1 cellular context compared by ENCODE assay signal in the genomic region with DNA sequence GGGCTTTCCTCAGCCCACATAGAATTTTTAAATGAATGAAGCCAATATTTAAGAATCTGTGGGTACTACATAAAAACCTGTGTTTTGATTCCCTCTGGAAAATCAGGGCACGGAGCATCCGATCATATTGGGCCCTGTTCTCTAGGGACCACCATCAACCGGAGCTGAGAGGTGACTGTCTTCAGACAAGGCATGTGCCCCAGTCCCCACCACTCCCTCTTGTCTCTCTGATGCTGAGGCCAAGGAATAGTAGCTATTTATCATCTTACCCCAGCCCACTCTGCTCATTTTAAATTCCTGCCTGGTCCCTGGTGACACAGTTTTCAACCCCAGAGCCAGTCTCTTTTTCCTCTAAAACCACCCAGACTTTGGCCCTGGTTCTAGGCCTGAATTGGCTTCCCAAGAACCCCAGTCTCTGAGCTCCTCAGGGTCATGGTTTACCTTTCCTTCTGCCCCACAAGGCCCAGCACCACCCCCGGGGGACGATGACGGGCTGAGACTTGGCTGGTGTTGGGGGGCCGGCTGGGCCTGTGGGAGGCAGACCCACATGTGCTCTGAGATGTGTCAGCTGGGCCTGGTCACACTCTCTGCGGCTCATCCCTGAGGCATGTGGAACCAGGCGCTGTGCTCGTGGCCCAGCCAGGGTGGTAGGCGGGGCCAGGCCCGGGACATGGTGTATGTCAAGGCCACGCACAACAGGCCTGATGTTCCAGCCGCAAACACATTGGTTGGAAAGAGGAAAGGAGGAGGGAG.
TF ChIP-seq lines count a peak whose summit lies in the region.

No MANE protein-coding gene starts in this region.

TF ChIP-seq in HepG2, 621 proteins besides CTCF, POLR2A, EP300 and RAD21 (continued from another document and continues in another):
- TF ChIP-seq ZNF136 (CRISPR knock-in tag; IDR thresholded peaks at IDR 0.05; ENCODE audit: low read depth) (no peak), PCBP1 (IDR thresholded peaks at IDR 0.05; ENCODE audit: borderline replicate concordance, low read depth, low read length) (no peak), MTF1 (CRISPR knock-in tag; IDR thresholded peaks at IDR 0.05) (peak; percentile 93; the same call in 1 of the 2 replicates), JUNB (CRISPR knock-in tag; IDR thresholded peaks at IDR 0.05; ENCODE audit: borderline replicate concordance) (peak; percentile 77; the same call in 1 of the 2 replicates), SMAD3 (CRISPR knock-in tag; IDR thresholded peaks at IDR 0.05) (peak; percentile 91), ZNF605 (CRISPR knock-in tag; IDR thresholded peaks at IDR 0.05) (no peak; the same call in 1 of the 2 replicates), ZNF772 (CRISPR knock-in tag; IDR thresholded peaks at IDR 0.05) (peak; percentile 97), HOXA3 (CRISPR knock-in tag; IDR thresholded peaks at IDR 0.05) (peak; percentile 97), ZNF563 (CRISPR knock-in tag; IDR thresholded peaks at IDR 0.05) (peak; percentile 100), MYC (CRISPR knock-in tag; IDR thresholded peaks at IDR 0.05; ENCODE audit: borderline replicate concordance) (peak; percentile 100), RFX1 (IDR thresholded peaks at IDR 0.05) (no peak), NR3C1 (CRISPR knock-in tag; IDR thresholded peaks at IDR 0.05) (no peak), ELF1 (CRISPR knock-in tag; IDR thresholded peaks at IDR 0.05) (peak; percentile 85), ZNF205 (CRISPR knock-in tag; IDR thresholded peaks at IDR 0.05) (peak; percentile 85; the same call in 1 of the 2 replicates), NR2F2 (IDR thresholded peaks at IDR 0.05; ENCODE audit: borderline replicate concordance, low read depth) (no peak), ZFX (CRISPR knock-in tag; IDR thresholded peaks at IDR 0.05; ENCODE audit: low read depth) (peak; percentile 100), GTF2F1 (IDR thresholded peaks at IDR 0.05; ENCODE audit: low read length) (no peak), ZNF274 (CRISPR knock-in tag; IDR thresholded peaks at IDR 0.05) (peak; percentile 100), CBX5 (CRISPR knock-in tag; IDR thresholded peaks at IDR 0.05; ENCODE audit: borderline replicate concordance) (peak; percentile 98; the same call in 1 of the 2 replicates), ZNF12 (CRISPR knock-in tag; IDR thresholded peaks at IDR 0.05) (peak; percentile 89), ETV5 (CRISPR knock-in tag; IDR thresholded peaks at IDR 0.05; ENCODE audit: borderline replicate concordance) (peak; percentile 80; the same call in 1 of the 2 replicates), FLYWCH1 (CRISPR knock-in tag; IDR thresholded peaks at IDR 0.05) (0 out of 2 replicates have a peak, but pooled peaks have one; percentile 75), RFX5 (IDR thresholded peaks at IDR 0.05; ENCODE audit: low read depth, low read length) (peak; percentile 76; the same call in 1 of the 2 replicates), NFIC (IDR thresholded peaks at IDR 0.05; ENCODE audit: low read length) (no peak; the same call in 1 of the 2 replicates), EZH2 (conservative IDR thresholded peaks at IDR 0.05; ENCODE audit: low read depth, low read length) (no peak), TGIF2 (CRISPR knock-in tag; IDR thresholded peaks at IDR 0.05) (peak; percentile 98; the same call in 1 of the 2 replicates), TOPORS (CRISPR knock-in tag; IDR thresholded peaks at IDR 0.05) (peak; percentile 97; the same call in 1 of the 2 replicates), ZNF709 (CRISPR knock-in tag; IDR thresholded peaks at IDR 0.05) (peak; percentile 100), ZNF44 (CRISPR knock-in tag; IDR thresholded peaks at IDR 0.05) (peak; percentile 96), RARA (CRISPR knock-in tag; IDR thresholded peaks at IDR 0.05) (peak; percentile 97), SOX13 (IDR thresholded peaks at IDR 0.05) (no peak; the same call in none of the 2 replicates), SOX13 (CRISPR knock-in tag; conservative IDR thresholded peaks at IDR 0.05 in 1 of 2, IDR thresholded peaks at IDR 0.05 in 1 of 2) (peak; percentile 86 to 91), SNRNP70 (IDR thresholded peaks at IDR 0.05; ENCODE audit: low read depth, low read length) (no peak), ZNF780A (CRISPR knock-in tag; IDR thresholded peaks at IDR 0.05) (no peak), ZNF335 (CRISPR knock-in tag; IDR thresholded peaks at IDR 0.05) (peak; percentile 94), ZNF260 (CRISPR knock-in tag; IDR thresholded peaks at IDR 0.05; ENCODE audit: borderline replicate concordance, low read depth) (no peak; the same call in none of the 2 replicates)
- TF ChIP-seq, protein P1, sequence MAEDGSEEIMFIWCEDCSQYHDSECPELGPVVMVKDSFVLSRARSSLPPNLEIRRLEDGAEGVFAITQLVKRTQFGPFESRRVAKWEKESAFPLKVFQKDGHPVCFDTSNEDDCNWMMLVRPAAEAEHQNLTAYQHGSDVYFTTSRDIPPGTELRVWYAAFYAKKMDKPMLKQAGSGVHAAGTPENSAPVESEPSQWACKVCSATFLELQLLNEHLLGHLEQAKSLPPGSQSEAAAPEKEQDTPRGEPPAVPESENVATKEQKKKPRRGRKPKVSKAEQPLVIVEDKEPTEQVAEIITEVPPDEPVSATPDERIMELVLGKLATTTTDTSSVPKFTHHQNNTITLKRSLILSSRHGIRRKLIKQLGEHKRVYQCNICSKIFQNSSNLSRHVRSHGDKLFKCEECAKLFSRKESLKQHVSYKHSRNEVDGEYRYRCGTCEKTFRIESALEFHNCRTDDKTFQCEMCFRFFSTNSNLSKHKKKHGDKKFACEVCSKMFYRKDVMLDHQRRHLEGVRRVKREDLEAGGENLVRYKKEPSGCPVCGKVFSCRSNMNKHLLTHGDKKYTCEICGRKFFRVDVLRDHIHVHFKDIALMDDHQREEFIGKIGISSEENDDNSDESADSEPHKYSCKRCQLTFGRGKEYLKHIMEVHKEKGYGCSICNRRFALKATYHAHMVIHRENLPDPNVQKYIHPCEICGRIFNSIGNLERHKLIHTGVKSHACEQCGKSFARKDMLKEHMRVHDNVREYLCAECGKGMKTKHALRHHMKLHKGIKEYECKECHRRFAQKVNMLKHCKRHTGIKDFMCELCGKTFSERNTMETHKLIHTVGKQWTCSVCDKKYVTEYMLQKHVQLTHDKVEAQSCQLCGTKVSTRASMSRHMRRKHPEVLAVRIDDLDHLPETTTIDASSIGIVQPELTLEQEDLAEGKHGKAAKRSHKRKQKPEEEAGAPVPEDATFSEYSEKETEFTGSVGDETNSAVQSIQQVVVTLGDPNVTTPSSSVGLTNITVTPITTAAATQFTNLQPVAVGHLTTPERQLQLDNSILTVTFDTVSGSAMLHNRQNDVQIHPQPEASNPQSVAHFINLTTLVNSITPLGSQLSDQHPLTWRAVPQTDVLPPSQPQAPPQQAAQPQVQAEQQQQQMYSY (CRISPR knock-in tag; IDR thresholded peaks at IDR 0.05): peak; percentile 72; the same call in 1 of the 2 replicates
- TF ChIP-seq, protein P2, sequence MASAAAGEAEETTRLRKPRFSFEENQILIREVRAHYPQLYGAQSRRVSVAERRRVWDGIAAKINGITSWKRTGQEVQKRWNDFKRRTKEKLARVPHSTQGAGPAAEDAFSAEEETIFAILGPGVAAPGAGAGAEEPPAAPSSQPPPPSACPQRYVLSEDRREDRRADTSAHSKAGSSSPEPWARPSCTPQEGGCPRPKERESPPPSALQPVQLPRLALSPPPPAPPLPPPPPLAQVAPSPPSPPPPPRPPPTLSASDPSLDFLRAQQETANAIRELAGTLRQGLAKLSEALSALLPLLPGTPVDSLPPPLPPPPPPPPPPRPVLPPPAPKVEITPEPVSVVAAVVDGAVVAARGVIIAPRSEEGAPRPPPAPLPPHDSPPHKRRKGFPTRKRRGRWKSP (CRISPR knock-in tag; IDR thresholded peaks at IDR 0.05): peak; percentile 92
- TF ChIP-seq, protein P3, sequence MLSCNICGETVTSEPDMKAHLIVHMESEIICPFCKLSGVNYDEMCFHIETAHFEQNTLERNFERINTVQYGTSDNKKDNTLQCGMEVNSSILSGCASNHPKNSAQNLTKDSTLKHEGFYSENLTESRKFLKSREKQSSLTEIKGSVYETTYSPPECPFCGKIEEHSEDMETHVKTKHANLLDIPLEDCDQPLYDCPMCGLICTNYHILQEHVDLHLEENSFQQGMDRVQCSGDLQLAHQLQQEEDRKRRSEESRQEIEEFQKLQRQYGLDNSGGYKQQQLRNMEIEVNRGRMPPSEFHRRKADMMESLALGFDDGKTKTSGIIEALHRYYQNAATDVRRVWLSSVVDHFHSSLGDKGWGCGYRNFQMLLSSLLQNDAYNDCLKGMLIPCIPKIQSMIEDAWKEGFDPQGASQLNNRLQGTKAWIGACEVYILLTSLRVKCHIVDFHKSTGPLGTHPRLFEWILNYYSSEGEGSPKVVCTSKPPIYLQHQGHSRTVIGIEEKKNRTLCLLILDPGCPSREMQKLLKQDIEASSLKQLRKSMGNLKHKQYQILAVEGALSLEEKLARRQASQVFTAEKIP (CRISPR knock-in tag; IDR thresholded peaks at IDR 0.05; ENCODE audit: borderline replicate concordance): no peak
- TF ChIP-seq, protein P4, sequence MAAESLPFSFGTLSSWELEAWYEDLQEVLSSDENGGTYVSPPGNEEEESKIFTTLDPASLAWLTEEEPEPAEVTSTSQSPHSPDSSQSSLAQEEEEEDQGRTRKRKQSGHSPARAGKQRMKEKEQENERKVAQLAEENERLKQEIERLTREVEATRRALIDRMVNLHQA (CRISPR knock-in tag; IDR thresholded peaks at IDR 0.05): no peak
- TF ChIP-seq, protein P5, sequence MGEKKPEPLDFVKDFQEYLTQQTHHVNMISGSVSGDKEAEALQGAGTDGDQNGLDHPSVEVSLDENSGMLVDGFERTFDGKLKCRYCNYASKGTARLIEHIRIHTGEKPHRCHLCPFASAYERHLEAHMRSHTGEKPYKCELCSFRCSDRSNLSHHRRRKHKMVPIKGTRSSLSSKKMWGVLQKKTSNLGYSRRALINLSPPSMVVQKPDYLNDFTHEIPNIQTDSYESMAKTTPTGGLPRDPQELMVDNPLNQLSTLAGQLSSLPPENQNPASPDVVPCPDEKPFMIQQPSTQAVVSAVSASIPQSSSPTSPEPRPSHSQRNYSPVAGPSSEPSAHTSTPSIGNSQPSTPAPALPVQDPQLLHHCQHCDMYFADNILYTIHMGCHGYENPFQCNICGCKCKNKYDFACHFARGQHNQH (CRISPR knock-in tag; IDR thresholded peaks at IDR 0.05): peak; percentile 99
- TF ChIP-seq, protein P6, sequence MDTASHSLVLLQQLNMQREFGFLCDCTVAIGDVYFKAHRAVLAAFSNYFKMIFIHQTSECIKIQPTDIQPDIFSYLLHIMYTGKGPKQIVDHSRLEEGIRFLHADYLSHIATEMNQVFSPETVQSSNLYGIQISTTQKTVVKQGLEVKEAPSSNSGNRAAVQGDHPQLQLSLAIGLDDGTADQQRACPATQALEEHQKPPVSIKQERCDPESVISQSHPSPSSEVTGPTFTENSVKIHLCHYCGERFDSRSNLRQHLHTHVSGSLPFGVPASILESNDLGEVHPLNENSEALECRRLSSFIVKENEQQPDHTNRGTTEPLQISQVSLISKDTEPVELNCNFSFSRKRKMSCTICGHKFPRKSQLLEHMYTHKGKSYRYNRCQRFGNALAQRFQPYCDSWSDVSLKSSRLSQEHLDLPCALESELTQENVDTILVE (CRISPR knock-in tag; IDR thresholded peaks at IDR 0.05): peak; percentile 89
- TF ChIP-seq, protein P7, sequence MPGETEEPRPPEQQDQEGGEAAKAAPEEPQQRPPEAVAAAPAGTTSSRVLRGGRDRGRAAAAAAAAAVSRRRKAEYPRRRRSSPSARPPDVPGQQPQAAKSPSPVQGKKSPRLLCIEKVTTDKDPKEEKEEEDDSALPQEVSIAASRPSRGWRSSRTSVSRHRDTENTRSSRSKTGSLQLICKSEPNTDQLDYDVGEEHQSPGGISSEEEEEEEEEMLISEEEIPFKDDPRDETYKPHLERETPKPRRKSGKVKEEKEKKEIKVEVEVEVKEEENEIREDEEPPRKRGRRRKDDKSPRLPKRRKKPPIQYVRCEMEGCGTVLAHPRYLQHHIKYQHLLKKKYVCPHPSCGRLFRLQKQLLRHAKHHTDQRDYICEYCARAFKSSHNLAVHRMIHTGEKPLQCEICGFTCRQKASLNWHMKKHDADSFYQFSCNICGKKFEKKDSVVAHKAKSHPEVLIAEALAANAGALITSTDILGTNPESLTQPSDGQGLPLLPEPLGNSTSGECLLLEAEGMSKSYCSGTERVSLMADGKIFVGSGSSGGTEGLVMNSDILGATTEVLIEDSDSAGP (CRISPR knock-in tag; IDR thresholded peaks at IDR 0.05; ENCODE audit: borderline replicate concordance): peak; percentile 78; the same call in 1 of the 2 replicates
- TF ChIP-seq, protein P8, sequence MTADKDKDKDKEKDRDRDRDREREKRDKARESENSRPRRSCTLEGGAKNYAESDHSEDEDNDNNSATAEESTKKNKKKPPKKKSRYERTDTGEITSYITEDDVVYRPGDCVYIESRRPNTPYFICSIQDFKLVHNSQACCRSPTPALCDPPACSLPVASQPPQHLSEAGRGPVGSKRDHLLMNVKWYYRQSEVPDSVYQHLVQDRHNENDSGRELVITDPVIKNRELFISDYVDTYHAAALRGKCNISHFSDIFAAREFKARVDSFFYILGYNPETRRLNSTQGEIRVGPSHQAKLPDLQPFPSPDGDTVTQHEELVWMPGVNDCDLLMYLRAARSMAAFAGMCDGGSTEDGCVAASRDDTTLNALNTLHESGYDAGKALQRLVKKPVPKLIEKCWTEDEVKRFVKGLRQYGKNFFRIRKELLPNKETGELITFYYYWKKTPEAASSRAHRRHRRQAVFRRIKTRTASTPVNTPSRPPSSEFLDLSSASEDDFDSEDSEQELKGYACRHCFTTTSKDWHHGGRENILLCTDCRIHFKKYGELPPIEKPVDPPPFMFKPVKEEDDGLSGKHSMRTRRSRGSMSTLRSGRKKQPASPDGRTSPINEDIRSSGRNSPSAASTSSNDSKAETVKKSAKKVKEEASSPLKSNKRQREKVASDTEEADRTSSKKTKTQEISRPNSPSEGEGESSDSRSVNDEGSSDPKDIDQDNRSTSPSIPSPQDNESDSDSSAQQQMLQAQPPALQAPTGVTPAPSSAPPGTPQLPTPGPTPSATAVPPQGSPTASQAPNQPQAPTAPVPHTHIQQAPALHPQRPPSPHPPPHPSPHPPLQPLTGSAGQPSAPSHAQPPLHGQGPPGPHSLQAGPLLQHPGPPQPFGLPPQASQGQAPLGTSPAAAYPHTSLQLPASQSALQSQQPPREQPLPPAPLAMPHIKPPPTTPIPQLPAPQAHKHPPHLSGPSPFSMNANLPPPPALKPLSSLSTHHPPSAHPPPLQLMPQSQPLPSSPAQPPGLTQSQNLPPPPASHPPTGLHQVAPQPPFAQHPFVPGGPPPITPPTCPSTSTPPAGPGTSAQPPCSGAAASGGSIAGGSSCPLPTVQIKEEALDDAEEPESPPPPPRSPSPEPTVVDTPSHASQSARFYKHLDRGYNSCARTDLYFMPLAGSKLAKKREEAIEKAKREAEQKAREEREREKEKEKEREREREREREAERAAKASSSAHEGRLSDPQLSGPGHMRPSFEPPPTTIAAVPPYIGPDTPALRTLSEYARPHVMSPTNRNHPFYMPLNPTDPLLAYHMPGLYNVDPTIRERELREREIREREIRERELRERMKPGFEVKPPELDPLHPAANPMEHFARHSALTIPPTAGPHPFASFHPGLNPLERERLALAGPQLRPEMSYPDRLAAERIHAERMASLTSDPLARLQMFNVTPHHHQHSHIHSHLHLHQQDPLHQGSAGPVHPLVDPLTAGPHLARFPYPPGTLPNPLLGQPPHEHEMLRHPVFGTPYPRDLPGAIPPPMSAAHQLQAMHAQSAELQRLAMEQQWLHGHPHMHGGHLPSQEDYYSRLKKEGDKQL (CRISPR knock-in tag; IDR thresholded peaks at IDR 0.05; ENCODE audit: low read depth): peak; percentile 86; the same call in 1 of the 2 replicates
- TF ChIP-seq, protein P9, sequence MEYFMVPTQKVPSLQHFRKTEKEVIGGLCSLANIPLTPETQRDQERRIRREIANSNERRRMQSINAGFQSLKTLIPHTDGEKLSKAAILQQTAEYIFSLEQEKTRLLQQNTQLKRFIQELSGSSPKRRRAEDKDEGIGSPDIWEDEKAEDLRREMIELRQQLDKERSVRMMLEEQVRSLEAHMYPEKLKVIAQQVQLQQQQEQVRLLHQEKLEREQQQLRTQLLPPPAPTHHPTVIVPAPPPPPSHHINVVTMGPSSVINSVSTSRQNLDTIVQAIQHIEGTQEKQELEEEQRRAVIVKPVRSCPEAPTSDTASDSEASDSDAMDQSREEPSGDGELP (IDR thresholded peaks at IDR 0.05; ENCODE audit: borderline replicate concordance, low read depth): peak; percentile 99
